9 cellular contexts compared by ENCODE assay signal in genomic region chr16:68234188-68235104, GRCh38. TPM values are rescaled to one million over a fixed set of nuclear protein-coding genes. Genes with fewer than 3 reads are reported as not detected.
DNase-seq lines count a peak whose midpoint lies in the region; ATAC-seq and TF ChIP-seq lines count a peak whose summit lies in the region.
"Had no signal": no experiment of that assay in that cellular context is flagged by ENCODE, and none has a peak within 500 bp of the region (broad histone marks: within the 10 kb centered on the region; RNA-seq: fewer than 3 reads in every experiment).

No MANE protein-coding gene starts in this region.

- ATAC-seq in left lobe of liver = peak; percentile 48
- ATAC-seq in GM19351 (IDR thresholded peaks at IDR 0.05; ENCODE audit: unreplicated experiment) = no peak

- H3K9me3 ChIP-seq in right atrium auricular region = no peaks in the 10 kb centered on the region

- no peaks in the 10 kb centered on the region for H3K36me3 ChIP-seq in right atrium auricular region

- peak; percentile 64 for DNase-seq in activated effector memory CD4-positive, alpha-beta T cell treated with anti-CD3 and anti-CD28 coated beads, Interleukin-2, amount 50 U/mL, for 16 hours
- no peak for DNase-seq in activated effector memory CD4-positive, alpha-beta T cell treated with Interleukin-2 at 50 U/mL for 16 hours
- DNase-seq in left lobe of liver (ENCODE audit: low spot score) (peak; percentile 99), ureter (ENCODE audit: low spot score) (peak; percentile 91), NCI-H226 (no peak), right atrium auricular region (ENCODE audit: low spot score) (no peak)
- DNase-seq: anterior cingulate cortex had no signal

- no peaks in the 10 kb centered on the region for H3K27me3 ChIP-seq in right atrium auricular region

- TF ChIP-seq CTCF in VCaP (conservative IDR thresholded peaks at IDR 0.05) (no peak), right atrium auricular region (IDR thresholded peaks at IDR 0.05) (no peak)

- H3K27ac ChIP-seq in VCaP (peak overlapping the region; percentile 92), right atrium auricular region (peak overlapping the region in 1 of 2 donors; percentile 35)

- H3K4me3 ChIP-seq in right atrium auricular region = no peak overlapping the region

- H3K4me1 ChIP-seq in right atrium auricular region = peaks cover 0 to 39% of the 10 kb centered on the region in 2 donors

RNA-seq across cellular contexts. Expression of gene ESRP2, which starts 1.5 kb away (rescaled TPM):
- total RNA-seq in left lobe of liver (78.9 TPM), ureter (127 TPM), right atrium auricular region (1 to 10 TPM in 1 of 2 donors, under 1 TPM in 1; 0.59 to 1.2 TPM)

RNA-seq across cellular contexts. Expression of gene PLA2G15, which starts 10.7 kb away (rescaled TPM):
- total RNA-seq in left lobe of liver (12.5 TPM), ureter (15.9 TPM), right atrium auricular region (10 to 100 TPM; 28.3 to 29.1 TPM)

RNA-seq across cellular contexts. Expression of gene SLC7A6, which starts 29.9 kb away (rescaled TPM):
- total RNA-seq in left lobe of liver (1.6 TPM), ureter (29.4 TPM), right atrium auricular region (10 to 100 TPM; 28.9 to 51.0 TPM)

Comparison
In these comparisons a context has a peak if more than half of its experiments do, and no peak if none do; other contexts are left out.
1. DNase-seq: peak in activated effector memory CD4-positive, alpha-beta T cell treated with anti-CD3 and anti-CD28 coated beads, Interleukin-2, amount 50 U/mL, for 16 hours (single experiment), left lobe of liver (single experiment) and ureter (single experiment); none in activated effector memory CD4-positive, alpha-beta T cell treated with Interleukin-2 at 50 U/mL for 16 hours (single experiment), NCI-H226 (single experiment) and right atrium auricular region (single experiment).
2. RNA of gene ESRP2, which starts 1.5 kb away (total RNA-seq): 127 TPM in ureter (single experiment) and 78.9 TPM in left lobe of liver (single experiment); 0.59 to 1.2 TPM in right atrium auricular region; every median in the first group is over 10 times any median in the second.
3. RNA of gene SLC7A6, which starts 29.9 kb away (total RNA-seq): 28.9 to 51.0 TPM in right atrium auricular region and 29.4 TPM in ureter (single experiment); 1.6 TPM in left lobe of liver (single experiment); every median in the first group is over 10 times any median in the second.